In genomic region chr2:239731422-239731821, GRCh38 we compare ENCODE assay signal across 1 cellular context.
TF ChIP-seq lines count a peak whose summit lies in the region.

No MANE protein-coding gene starts in this region.

TF ChIP-seq in K562, 482 proteins besides CTCF, POLR2A, EP300 and RAD21 (continued from another document):
- no peak for TF ChIP-seq AFF4 (CRISPR knock-in tag; IDR thresholded peaks at IDR 0.05)
- no peak for TF ChIP-seq CREB1 (IDR thresholded peaks at IDR 0.05)
- no peak for TF ChIP-seq CREB1 (CRISPR knock-in tag; IDR thresholded peaks at IDR 0.05)
- no peak for TF ChIP-seq CREB5 (CRISPR knock-in tag; IDR thresholded peaks at IDR 0.05)
- TF ChIP-seq TOE1 (IDR thresholded peaks at IDR 0.05; ENCODE audit: borderline replicate concordance) = no peak
- TF ChIP-seq TOE1 (CRISPR knock-in tag; IDR thresholded peaks at IDR 0.05; ENCODE audit: borderline replicate concordance, low read depth) = no peak
- no peak for TF ChIP-seq THRAP3 (IDR thresholded peaks at IDR 0.05; ENCODE audit: borderline replicate concordance)
- TF ChIP-seq NELFE (IDR thresholded peaks at IDR 0.05; ENCODE audit: insufficient read depth, insufficient read length) = no peak
- no peak for TF ChIP-seq CBFA2T2 (conservative IDR thresholded peaks at IDR 0.05)
- TF ChIP-seq MEF2D (tag; conservative IDR thresholded peaks at IDR 0.05; ENCODE audit: low read depth) = no peak
- TF ChIP-seq, protein P1, sequence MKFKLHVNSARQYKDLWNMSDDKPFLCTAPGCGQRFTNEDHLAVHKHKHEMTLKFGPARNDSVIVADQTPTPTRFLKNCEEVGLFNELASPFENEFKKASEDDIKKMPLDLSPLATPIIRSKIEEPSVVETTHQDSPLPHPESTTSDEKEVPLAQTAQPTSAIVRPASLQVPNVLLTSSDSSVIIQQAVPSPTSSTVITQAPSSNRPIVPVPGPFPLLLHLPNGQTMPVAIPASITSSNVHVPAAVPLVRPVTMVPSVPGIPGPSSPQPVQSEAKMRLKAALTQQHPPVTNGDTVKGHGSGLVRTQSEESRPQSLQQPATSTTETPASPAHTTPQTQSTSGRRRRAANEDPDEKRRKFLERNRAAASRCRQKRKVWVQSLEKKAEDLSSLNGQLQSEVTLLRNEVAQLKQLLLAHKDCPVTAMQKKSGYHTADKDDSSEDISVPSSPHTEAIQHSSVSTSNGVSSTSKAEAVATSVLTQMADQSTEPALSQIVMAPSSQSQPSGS (CRISPR knock-in tag; IDR thresholded peaks at IDR 0.05) = no peak
- TF ChIP-seq CTBP1 (IDR thresholded peaks at IDR 0.05; ENCODE audit: borderline replicate concordance) = no peak
